5 cellular contexts compared by ENCODE assay signal in genomic region chr12:6010631-6011030, GRCh38.
TF ChIP-seq lines count a peak whose summit lies in the region.
"Not testable (repeated sequence)": the region's sequence is repeated elsewhere in the genome, so short reads cannot be mapped to it uniquely, and the experiment has no call there.

No MANE protein-coding gene starts in this region.

TF ChIP-seq in A549, 52 proteins besides CTCF, POLR2A, EP300 and RAD21:
- peak; percentile 29 to 53; a peak in 2 of 4 replicates for TF ChIP-seq CEBPB (IDR thresholded peaks at IDR 0.05)

TF ChIP-seq in IMR-90, 13 proteins besides CTCF, POLR2A, EP300 and RAD21:
- TF ChIP-seq CEBPB (IDR thresholded peaks at IDR 0.05; ENCODE audit: low read depth, low read length): peak; percentile 51
TF ChIP-seq in IMR-90: peak in this region for 1; not testable (repeated sequence) for 12.

TF ChIP-seq in Ishikawa, 13 proteins besides CTCF, POLR2A, EP300 and RAD21:
- peak; percentile 25; the same call in 1 of the 2 replicates for TF ChIP-seq CEBPB (IDR thresholded peaks at IDR 0.05)

TF ChIP-seq in K562, 482 proteins besides CTCF, POLR2A, EP300 and RAD21:
- TF ChIP-seq CEBPG (CRISPR knock-in tag; IDR thresholded peaks at IDR 0.05): not testable (repeated sequence)
- TF ChIP-seq CEBPG (tag; conservative IDR thresholded peaks at IDR 0.05 in 1 of 2, IDR thresholded peaks at IDR 0.05 in 1 of 2): peak in 1 of 2 experiments; percentile 45; a peak in 3 of 4 replicates
- peak; percentile 34; the same call in 1 of the 2 replicates for TF ChIP-seq CEBPB (tag; IDR thresholded peaks at IDR 0.05)

TF ChIP-seq in H1, 55 proteins besides CTCF, POLR2A, EP300 and RAD21:
- TF ChIP-seq CEBPB (IDR thresholded peaks at IDR 0.05; ENCODE audit: low read depth, low read length): peak; percentile 14; the same call in 1 of the 2 replicates
